Comparison of ENCODE assay signal across 7 cellular contexts in genomic region chr1:80565416-80565815, GRCh38.
"Had no signal": no experiment of that assay in that cellular context is flagged by ENCODE, and none has a peak within 500 bp of the region (broad histone marks: within the 10 kb centered on the region; RNA-seq: fewer than 3 reads in every experiment).

No MANE protein-coding gene starts in this region.

- H3K9ac ChIP-seq: GM23248 had no signal

- DNase-seq: GM23248, GOT3, H7, HFFc6 had no signal

- H2AFZ ChIP-seq: GM23248 had no signal

- H3K4me3 ChIP-seq: GM23248, HAP-1 had no signal

- H3K36me3 ChIP-seq: HAP-1 had no signal

- H3K27ac ChIP-seq: GM23248, HL-60 had no signal

- H3K9me3 ChIP-seq: HAP-1 had no signal

- H3K4me1 ChIP-seq: HAP-1 had no signal

- FAIRE-seq: HepG2 had no signal
